In the genomic region with DNA sequence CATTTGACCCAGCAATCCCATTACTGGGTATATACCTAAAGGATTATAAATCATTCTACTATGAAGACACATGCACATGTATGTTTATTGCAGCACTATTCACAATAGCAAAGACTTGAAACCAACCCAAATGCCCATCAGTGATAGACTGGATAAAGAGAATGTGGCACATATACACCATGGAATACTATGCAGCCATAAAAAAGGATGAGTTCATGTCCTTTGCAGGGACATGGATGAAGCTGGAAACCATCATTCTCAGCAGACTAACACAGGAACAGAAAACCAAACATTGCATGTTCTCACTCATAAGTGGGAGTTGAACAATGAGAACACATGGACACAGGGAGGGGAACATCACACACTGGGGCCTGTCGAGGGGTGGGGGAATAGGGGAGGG, we compare ENCODE assay signal across 3 cellular contexts. TPM values are rescaled to one million over a fixed set of nuclear protein-coding genes. Genes with fewer than 3 reads are reported as not detected.
"Had no signal": no experiment of that assay in that cellular context is flagged by ENCODE, and none has a peak within 500 bp of the region (broad histone marks: within the 10 kb centered on the region; RNA-seq: fewer than 3 reads in every experiment).

No MANE protein-coding gene starts in this region.

RNA-seq across cellular contexts. Expression of gene TACSTD2, which starts 13.3 kb away (rescaled TPM):
- total RNA-seq: myocyte had no signal
- polyA plus RNA-seq: immature natural killer cell; naive thymus-derived CD4-positive, alpha-beta T cell had no signal
